Comparison of ENCODE assay signal across 1 cellular context in the genomic region with DNA sequence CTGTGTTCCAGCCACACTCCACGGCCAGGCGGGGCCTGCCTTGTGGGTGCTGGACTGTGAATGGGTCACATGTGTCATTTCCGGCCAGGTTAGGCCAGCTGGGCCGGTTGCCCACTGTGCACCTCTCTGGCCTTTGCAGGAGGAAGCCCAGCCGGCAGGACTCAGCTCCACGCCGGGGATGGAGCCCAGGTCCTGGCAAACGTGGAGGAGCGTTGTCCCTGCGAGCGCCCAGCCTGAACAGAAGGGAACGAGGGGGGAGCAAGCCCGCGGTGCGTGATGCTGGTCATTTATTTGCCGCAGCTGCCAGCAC.
TF ChIP-seq lines count a peak whose summit lies in the region.

No MANE protein-coding gene starts in this region.

TF ChIP-seq in WTC11, 78 proteins besides CTCF, POLR2A, EP300 and RAD21 (continued from another document):
- TF ChIP-seq, protein P1, sequence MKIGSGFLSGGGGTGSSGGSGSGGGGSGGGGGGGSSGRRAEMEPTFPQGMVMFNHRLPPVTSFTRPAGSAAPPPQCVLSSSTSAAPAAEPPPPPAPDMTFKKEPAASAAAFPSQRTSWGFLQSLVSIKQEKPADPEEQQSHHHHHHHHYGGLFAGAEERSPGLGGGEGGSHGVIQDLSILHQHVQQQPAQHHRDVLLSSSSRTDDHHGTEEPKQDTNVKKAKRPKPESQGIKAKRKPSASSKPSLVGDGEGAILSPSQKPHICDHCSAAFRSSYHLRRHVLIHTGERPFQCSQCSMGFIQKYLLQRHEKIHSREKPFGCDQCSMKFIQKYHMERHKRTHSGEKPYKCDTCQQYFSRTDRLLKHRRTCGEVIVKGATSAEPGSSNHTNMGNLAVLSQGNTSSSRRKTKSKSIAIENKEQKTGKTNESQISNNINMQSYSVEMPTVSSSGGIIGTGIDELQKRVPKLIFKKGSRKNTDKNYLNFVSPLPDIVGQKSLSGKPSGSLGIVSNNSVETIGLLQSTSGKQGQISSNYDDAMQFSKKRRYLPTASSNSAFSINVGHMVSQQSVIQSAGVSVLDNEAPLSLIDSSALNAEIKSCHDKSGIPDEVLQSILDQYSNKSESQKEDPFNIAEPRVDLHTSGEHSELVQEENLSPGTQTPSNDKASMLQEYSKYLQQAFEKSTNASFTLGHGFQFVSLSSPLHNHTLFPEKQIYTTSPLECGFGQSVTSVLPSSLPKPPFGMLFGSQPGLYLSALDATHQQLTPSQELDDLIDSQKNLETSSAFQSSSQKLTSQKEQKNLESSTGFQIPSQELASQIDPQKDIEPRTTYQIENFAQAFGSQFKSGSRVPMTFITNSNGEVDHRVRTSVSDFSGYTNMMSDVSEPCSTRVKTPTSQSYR (CRISPR knock-in tag; IDR thresholded peaks at IDR 0.05), result no peak
- TF ChIP-seq, protein P2, sequence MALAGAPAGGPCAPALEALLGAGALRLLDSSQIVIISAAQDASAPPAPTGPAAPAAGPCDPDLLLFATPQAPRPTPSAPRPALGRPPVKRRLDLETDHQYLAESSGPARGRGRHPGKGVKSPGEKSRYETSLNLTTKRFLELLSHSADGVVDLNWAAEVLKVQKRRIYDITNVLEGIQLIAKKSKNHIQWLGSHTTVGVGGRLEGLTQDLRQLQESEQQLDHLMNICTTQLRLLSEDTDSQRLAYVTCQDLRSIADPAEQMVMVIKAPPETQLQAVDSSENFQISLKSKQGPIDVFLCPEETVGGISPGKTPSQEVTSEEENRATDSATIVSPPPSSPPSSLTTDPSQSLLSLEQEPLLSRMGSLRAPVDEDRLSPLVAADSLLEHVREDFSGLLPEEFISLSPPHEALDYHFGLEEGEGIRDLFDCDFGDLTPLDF (CRISPR knock-in tag; IDR thresholded peaks at IDR 0.05), result no peak
- TF ChIP-seq, protein P3, sequence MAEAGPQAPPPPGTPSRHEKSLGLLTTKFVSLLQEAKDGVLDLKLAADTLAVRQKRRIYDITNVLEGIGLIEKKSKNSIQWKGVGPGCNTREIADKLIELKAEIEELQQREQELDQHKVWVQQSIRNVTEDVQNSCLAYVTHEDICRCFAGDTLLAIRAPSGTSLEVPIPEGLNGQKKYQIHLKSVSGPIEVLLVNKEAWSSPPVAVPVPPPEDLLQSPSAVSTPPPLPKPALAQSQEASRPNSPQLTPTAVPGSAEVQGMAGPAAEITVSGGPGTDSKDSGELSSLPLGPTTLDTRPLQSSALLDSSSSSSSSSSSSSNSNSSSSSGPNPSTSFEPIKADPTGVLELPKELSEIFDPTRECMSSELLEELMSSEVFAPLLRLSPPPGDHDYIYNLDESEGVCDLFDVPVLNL (CRISPR knock-in tag; IDR thresholded peaks at IDR 0.05; ENCODE audit: borderline replicate concordance, low read depth), result no peak
- TF ChIP-seq, protein P4, sequence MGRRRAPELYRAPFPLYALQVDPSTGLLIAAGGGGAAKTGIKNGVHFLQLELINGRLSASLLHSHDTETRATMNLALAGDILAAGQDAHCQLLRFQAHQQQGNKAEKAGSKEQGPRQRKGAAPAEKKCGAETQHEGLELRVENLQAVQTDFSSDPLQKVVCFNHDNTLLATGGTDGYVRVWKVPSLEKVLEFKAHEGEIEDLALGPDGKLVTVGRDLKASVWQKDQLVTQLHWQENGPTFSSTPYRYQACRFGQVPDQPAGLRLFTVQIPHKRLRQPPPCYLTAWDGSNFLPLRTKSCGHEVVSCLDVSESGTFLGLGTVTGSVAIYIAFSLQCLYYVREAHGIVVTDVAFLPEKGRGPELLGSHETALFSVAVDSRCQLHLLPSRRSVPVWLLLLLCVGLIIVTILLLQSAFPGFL (CRISPR knock-in tag; IDR thresholded peaks at IDR 0.05; ENCODE audit: borderline replicate concordance), result no peak
